Comparison of ENCODE assay signal across 15 cellular contexts in genomic region chr6:74735304-74735703, GRCh38.
A peak's percentile ranks its signal among the peaks of the same experiment; 100 is the strongest.
DNase-seq lines count a peak whose midpoint lies in the region; ATAC-seq and TF ChIP-seq lines count a peak whose summit lies in the region.
"Had no signal": no experiment of that assay in that cellular context is flagged by ENCODE, and none has a peak within 500 bp of the region (broad histone marks: within the 10 kb centered on the region; RNA-seq: fewer than 3 reads in every experiment).

No MANE protein-coding gene starts in this region.

- BruUV-seq in MCF 10A (replicated peaks; lab: Mats Ljungman, UMichigan): no TSS peak

- 2 to 4% methylated on average over 2 of the region's 2 CpGs for WGBS in aorta, 2 donors

- POLR2A ChIA-PET in MCF 10A (lab: Yijun Ruan, JAX): interaction anchor here (1.4 kb wide), 1 partner anchor 14 kb away, joined by 15 read pairs; no protein-coding TSS in a partner anchor

- H3K27me3 Mint-ChIP-seq in MCF 10A (ENCODE audit: insufficient read depth, unreplicated experiment): no peaks in the 10 kb centered on the region
- H3K27me3 Mint-ChIP-seq: activated naive CD8-positive, alpha-beta T cell had no signal

- DNase-seq in MCF 10A (ENCODE audit: unreplicated experiment) (peak; percentile 89), breast epithelium (ENCODE audit: low spot score in 2 of 2) (no peak), brain microvascular endothelial cell (peak; percentile 66), iris pigment epithelial cell (ENCODE audit: low read depth) (peak; percentile 97), aorta (no peak), islet precursor cell (no peak), 8988T (no peak)
- DNase-seq: ACHN, kidney, NCI-H2029 treated with DMSO at 0.1 percent for 48 hours, T-helper 2 cell had no signal

- H3K9me3 ChIP-seq in breast epithelium: peaks cover 4 to 17% of the 10 kb centered on the region in 2 donors
- H3K9me3 ChIP-seq in aorta (ENCODE audit: control insufficient read depth, low read length): peaks cover 2% of the 10 kb centered on the region

- ATAC-seq in aorta (ENCODE audit: low FRiP score): peak; percentile 81
- ATAC-seq in HG03175 (IDR thresholded peaks at IDR 0.05; ENCODE audit: unreplicated experiment): no peak
- ATAC-seq: stimulated activated effector memory CD8-positive, alpha-beta T cell treated with anti-CD3 and anti-CD28 coated beads, Interleukin-12 subunit alpha, Interleukin-12 subunit beta, amount 100 ng/mL, for 72 hours had no signal

- H3K36me3 ChIP-seq in breast epithelium (no peaks in the 10 kb centered on the region), brain microvascular endothelial cell (replicated peaks) (no peaks in the 10 kb centered on the region), aorta (ENCODE audit: control insufficient read depth in 1 of 2, insufficient read depth in 2 of 2, low read length in 1 of 2) (no peaks in the 10 kb centered on the region)
- H3K36me3 ChIP-seq: neural progenitor cell had no signal

- H3K27me3 ChIP-seq in breast epithelium: no peaks in the 10 kb centered on the region
- H3K27me3 ChIP-seq in brain microvascular endothelial cell (replicated peaks): no peaks in the 10 kb centered on the region
- no peaks in the 10 kb centered on the region for H3K27me3 ChIP-seq in aorta (ENCODE audit: control insufficient read depth in 1 of 2, insufficient read depth in 2 of 2, low read length in 1 of 2)
- H3K27me3 ChIP-seq: neural progenitor cell had no signal

- TF ChIP-seq CTCF in MCF 10A (IDR thresholded peaks at IDR 0.05; ENCODE audit: unreplicated experiment): no peak
- no peak for TF ChIP-seq CTCF in breast epithelium (IDR thresholded peaks at IDR 0.05)
- no peak for TF ChIP-seq CTCF in brain microvascular endothelial cell (IDR thresholded peaks at IDR 0.05; ENCODE audit: low read depth, low read length, missing control alignments)

- H3K36me3 Mint-ChIP-seq in MCF 10A (ENCODE audit: insufficient read depth, unreplicated experiment): peaks cover 5% of the 10 kb centered on the region
- H3K36me3 Mint-ChIP-seq: activated naive CD8-positive, alpha-beta T cell; neural progenitor cell; stimulated activated effector memory CD8-positive, alpha-beta T cell treated with anti-CD3 and anti-CD28 coated beads, Interleukin-12 subunit alpha, Interleukin-12 subunit beta, amount 100 ng/mL, for 72 hours had no signal

- TF ChIP-seq POLR2A in breast epithelium (IDR thresholded peaks at IDR 0.05): no peak

- H3K4me3 Mint-ChIP-seq in MCF 10A (ENCODE audit: unreplicated experiment): no peak overlapping the region
- H3K4me3 Mint-ChIP-seq: activated naive CD8-positive, alpha-beta T cell; neural progenitor cell; stimulated activated effector memory CD8-positive, alpha-beta T cell treated with anti-CD3 and anti-CD28 coated beads, Interleukin-12 subunit alpha, Interleukin-12 subunit beta, amount 100 ng/mL, for 72 hours had no signal

- intact Hi-C loops in MCF 10A (cut with micrococcal nuclease): no loop called here
- intact Hi-C loops in breast epithelium (cut with DNase I; ENCODE audit: low total_unique reads): no loop called here
- intact Hi-C loops in aorta (cut with DNase I): loop anchor here in 1 of 2 donors (10.0 kb wide), 1 partner anchor 469 kb away; the partner anchor contains the start of gene COL12A1

- no peak overlapping the region for H3K27ac ChIP-seq in breast epithelium
- H3K27ac ChIP-seq in brain microvascular endothelial cell: no peak overlapping the region
- no peak overlapping the region for H3K27ac ChIP-seq in aorta (ENCODE audit: low read depth in 1 of 2, low read length in 2 of 2)
- H3K27ac ChIP-seq: neural progenitor cell had no signal

- peaks cover 28% of the 10 kb centered on the region for H3K4me1 Mint-ChIP-seq in MCF 10A (ENCODE audit: insufficient read depth, unreplicated experiment)
- H3K4me1 Mint-ChIP-seq: stimulated activated effector memory CD8-positive, alpha-beta T cell treated with anti-CD3 and anti-CD28 coated beads, Interleukin-12 subunit alpha, Interleukin-12 subunit beta, amount 100 ng/mL, for 72 hours had no signal

- H3K4me1 ChIP-seq in breast epithelium (no peaks in the 10 kb centered on the region), aorta (ENCODE audit: control insufficient read depth in 1 of 2, insufficient read depth in 2 of 2, low read length in 2 of 2) (no peaks in the 10 kb centered on the region)
- H3K4me1 ChIP-seq: neural progenitor cell had no signal

- CTCF ChIA-PET in MCF 10A (lab: Yijun Ruan, JAX): no interaction called here

- H3K9me3 Mint-ChIP-seq in MCF 10A (ENCODE audit: unreplicated experiment): no peaks in the 10 kb centered on the region
- H3K9me3 Mint-ChIP-seq: neural progenitor cell had no signal

- in situ Hi-C loops in brain microvascular endothelial cell (cut with HindIII; ENCODE audit: low pct_ligation_motif_present, low sequenced_read_pairs): no loop called here

- no peak overlapping the region for H3K4me3 ChIP-seq in breast epithelium
- no peak overlapping the region for H3K4me3 ChIP-seq in brain microvascular endothelial cell (ENCODE audit: low read depth, low read length)
- H3K4me3 ChIP-seq in aorta (ENCODE audit: low read length in 2 of 2): no peak overlapping the region
- H3K4me3 ChIP-seq: neural progenitor cell had no signal

- peak overlapping the region; percentile 74 for H3K27ac Mint-ChIP-seq in MCF 10A (ENCODE audit: low read depth, unreplicated experiment)
- H3K27ac Mint-ChIP-seq: activated naive CD8-positive, alpha-beta T cell; neural progenitor cell; stimulated activated effector memory CD8-positive, alpha-beta T cell treated with anti-CD3 and anti-CD28 coated beads, Interleukin-12 subunit alpha, Interleukin-12 subunit beta, amount 100 ng/mL, for 72 hours had no signal

Comparison
In these comparisons a context has a peak if more than half of its experiments do, and no peak if none do; other contexts are left out.
1. DNase-seq: peak in MCF 10A (single experiment), brain microvascular endothelial cell (single experiment) and iris pigment epithelial cell (single experiment); none in breast epithelium (0 of 2), aorta (0 of 2), islet precursor cell (single experiment) and 8988T (single experiment).